In genomic region chr17:50064253-50064991, GRCh38 we compare ENCODE assay signal across 8 cellular contexts. TPM values are rescaled to one million over a fixed set of nuclear protein-coding genes. Genes with fewer than 3 reads are reported as not detected.
DNase-seq lines count a peak whose midpoint lies in the region; ATAC-seq and TF ChIP-seq lines count a peak whose summit lies in the region.

No MANE protein-coding gene starts in this region.

- H3K4me2 ChIP-seq in HCT116 (ENCODE audit: low read length), result peak overlapping the region; percentile 87

- TF ChIP-seq CTCF in HCT116 (IDR thresholded peaks at IDR 0.05 in 2 of 3, conservative IDR thresholded peaks at IDR 0.05 in 1 of 3; ENCODE audit: borderline replicate concordance in 1 of 3, insufficient read depth in 1 of 3, low read depth in 2 of 3, low read length in 2 of 3) (no peak), ascending aorta (IDR thresholded peaks at IDR 0.05) (peak in 1 of 3 experiments; percentile 9), stomach (IDR thresholded peaks at IDR 0.05) (no peak)

- H3K9me2 ChIP-seq in HCT116 (ENCODE audit: insufficient read depth), result no peaks in the 10 kb centered on the region

- no TSS peak for BruUV-seq in HCT116 (replicated peaks; lab: Mats Ljungman, UMichigan)

- no peaks in the 10 kb centered on the region for H3K27me3 ChIP-seq in HCT116 (ENCODE audit: insufficient read depth, low read length)
- H3K27me3 ChIP-seq in ascending aorta, result no peaks in the 10 kb centered on the region
- H3K27me3 ChIP-seq in stomach, result no peaks in the 10 kb centered on the region

- TF ChIP-seq RAD21 in HCT116 (IDR thresholded peaks at IDR 0.05; ENCODE audit: low read depth), result no peak

- H3K36me3 ChIP-seq in HCT116 (ENCODE audit: control insufficient read depth in 1 of 2, insufficient read depth in 2 of 2, low read length in 2 of 2), result peaks cover 23 to 30% of the 10 kb centered on the region in 2 experiments; a peak in 3 of 4 replicates
- peaks cover 17 to 28% of the 10 kb centered on the region in 2 donors for H3K36me3 ChIP-seq in ascending aorta
- H3K36me3 ChIP-seq in stomach, result peaks cover 13 to 36% (median 27%) of the 10 kb centered on the region in 4 donors

- no peaks in the 10 kb centered on the region for H3K9me3 ChIP-seq in HCT116 (ENCODE audit: control insufficient read depth in 1 of 2, insufficient read depth in 1 of 2, low read depth in 1 of 2, low read length in 2 of 2)
- H3K9me3 ChIP-seq in ascending aorta, result no peaks in the 10 kb centered on the region
- no peaks in the 10 kb centered on the region for H3K9me3 ChIP-seq in stomach

- H3K4me3 ChIP-seq in HCT116 (replicated peaks in 1 of 2; ENCODE audit: low read depth in 1 of 2, low read length in 2 of 2) (peak overlapping the region; percentile 10 to 50; a peak in 3 of 4 replicates), ascending aorta (no peak overlapping the region), stomach (no peak overlapping the region)

- CTCF ChIA-PET in HCT116 (lab: Charles Lee), result interaction anchor here (0.8 to 2.4 kb wide), 9 partner anchors 9 to 67 kb away, joined by 3 to 25 read pairs (median 5); partner anchors contain the start of gene ITGA3

- WGBS in stomach, 5 donors, result 58 to 72% (median 63%) methylated on average over 14 to 20 of the region's 20 CpGs

- ATAC-seq in HCT116, result peak; percentile 65
- ATAC-seq in HG03354 (IDR thresholded peaks at IDR 0.05; ENCODE audit: poor library complexity, severe bottlenecking, unreplicated experiment), result no peak

- peak; percentile 86 for DNase-seq in HCT116 (ENCODE audit: low read depth, low spot score)
- DNase-seq in ascending aorta (ENCODE audit: low spot score in 2 of 2), result peak; percentile 72 to 94
- DNase-seq in islet precursor cell, result peak; percentile 99
- DNase-seq in stomach, result no peak
- DNase-seq in NCI-H1417 (lab: John Stamatoyannopoulos, UW), result no peak
- DNase-seq in OCI-M2 (lab: John Stamatoyannopoulos, UW; ENCODE audit: unreplicated experiment), result no peak
- DNase-seq in NCI-H128 (lab: John Stamatoyannopoulos, UW; ENCODE audit: unreplicated experiment), result no peak

- RAD21 ChIA-PET in HCT116 (lab: Charles Lee; ENCODE audit: low non-redundant PET in 1 of 2, low total read pairs in 2 of 2, uncharacterized antibody in 2 of 2, unreplicated experiment in 2 of 2), result interaction anchor here (0.6 to 1.6 kb wide), 2 partner anchors 8 to 23 kb away, joined by 3 to 5 read pairs; partner anchors contain the start of gene ITGA3 (in 1 of the 2)

- H4K20me1 ChIP-seq in HCT116 (ENCODE audit: insufficient read depth), result no peaks in the 10 kb centered on the region

- POLR2A ChIA-PET in HCT116 (lab: Charles Lee), result interaction anchor here (0.9 to 7.3 kb wide), 13 partner anchors 9 to 87 kb away, joined by 3 to 65 read pairs (median 4); partner anchors contain the start of gene ITGA3

- H3K79me2 ChIP-seq in HCT116 (ENCODE audit: insufficient read depth, low read length), result peaks cover 91% of the 10 kb centered on the region

- H3K9ac ChIP-seq in HCT116 (ENCODE audit: low read length), result peak overlapping the region; percentile 82

- H3K4me1 ChIP-seq in HCT116 (ENCODE audit: control insufficient read depth in 1 of 2, insufficient read depth in 2 of 2, low read length in 2 of 2) (peaks cover 76 to 80% of the 10 kb centered on the region in 2 experiments), ascending aorta (peaks cover 42 to 69% of the 10 kb centered on the region in 2 donors), stomach (peaks cover 53 to 66% (median 60%) of the 10 kb centered on the region in 4 donors)

- H2AFZ ChIP-seq in HCT116 (ENCODE audit: low read depth, low read length, poor library complexity, severe bottlenecking), result no peak overlapping the region

- intact Hi-C loops in HCT116 (cut with micrococcal nuclease), result no loop called here
- intact Hi-C loops in ascending aorta (cut with DNase I), result loop anchor here (2.0 kb wide), 1 partner anchor 38 kb away; no protein-coding TSS in a partner anchor
- intact Hi-C loops in stomach (cut with DNase I; ENCODE audit: low total_unique reads), result no loop called here

- H3K27ac ChIP-seq in HCT116 (ENCODE audit: low read depth, low read length), result peak overlapping the region; percentile 93
- peak overlapping the region; percentile 95 to 97 for H3K27ac ChIP-seq in ascending aorta
- H3K27ac ChIP-seq in stomach, result peak overlapping the region; percentile 7 to 97 (median 96)

- TF ChIP-seq POLR2A in HCT116 (IDR thresholded peaks at IDR 0.05; ENCODE audit: borderline replicate concordance, extremely low read depth, insufficient read depth, insufficient read length), result no peak
- TF ChIP-seq POLR2A in stomach (IDR thresholded peaks at IDR 0.05), result no peak

- no peak for TF ChIP-seq EP300 in stomach (IDR thresholded peaks at IDR 0.05)

TF ChIP-seq in HCT116, 20 proteins besides CTCF, POLR2A, EP300 and RAD21 (continues in another document):
- TF ChIP-seq ELF1 (IDR thresholded peaks at IDR 0.05; ENCODE audit: borderline replicate concordance, low read depth) (no peak), CEBPB (IDR thresholded peaks at IDR 0.05; ENCODE audit: low read depth) (no peak), SP1 (IDR thresholded peaks at IDR 0.05; ENCODE audit: low read depth) (no peak), ZNF274 (IDR thresholded peaks at IDR 0.05; ENCODE audit: low read depth, low read length) (no peak), EZH2phosphoT487 (IDR thresholded peaks at IDR 0.05; ENCODE audit: borderline replicate concordance) (no peak), REST (IDR thresholded peaks at IDR 0.05; ENCODE audit: low read depth) (no peak), TCF7L2 (IDR thresholded peaks at IDR 0.05; ENCODE audit: borderline replicate concordance, extremely low read depth, insufficient read depth, insufficient read length) (peak; percentile 37), ZBTB33 (IDR thresholded peaks at IDR 0.05; ENCODE audit: extremely low read depth, insufficient replicate concordance, low read length) (peak; percentile 41), MAX (IDR thresholded peaks at IDR 0.05) (no peak), ATF3 (IDR thresholded peaks at IDR 0.05) (no peak), SIN3A (IDR thresholded peaks at IDR 0.05; ENCODE audit: low read depth) (no peak), EZH2 (IDR thresholded peaks at IDR 0.05) (no peak), EGR1 (IDR thresholded peaks at IDR 0.05; ENCODE audit: low read depth) (no peak), ZFX (IDR thresholded peaks at IDR 0.05) (peak; percentile 50; the same call in 1 of the 2 replicates), SRF (IDR thresholded peaks at IDR 0.05; ENCODE audit: low read depth) (no peak), CBX3 (IDR thresholded peaks at IDR 0.05; ENCODE audit: low read depth) (no peak)

RNA-seq across cellular contexts. Expression of gene ITGA3, which starts 8.5 kb away (rescaled TPM):
- total RNA-seq in HCT116 (2021; ENCODE audit: unreplicated experiment) (392 TPM), ascending aorta (222 TPM), stomach (100 to 1,000 TPM in 4 of 5 donors, 10 to 100 TPM in 1; 33.6 to 698 (median 193) TPM)
- polyA plus RNA-seq in HCT116 (2012), result 522 and 560 TPM in 2 replicates
- 10 to 100 TPM in 2 of 3 donors, 1 to 10 TPM in 1; 6.9 to 37.5 (median 29.5) TPM for polyA plus RNA-seq in stomach

RNA-seq across cellular contexts. Expression of gene PDK2, which starts 30.7 kb away (rescaled TPM):
- 39.1 TPM for total RNA-seq in HCT116 (2021; ENCODE audit: unreplicated experiment)
- polyA plus RNA-seq in HCT116 (2012), result 62.1 and 68.9 TPM in 2 replicates
- total RNA-seq in ascending aorta, result 73.5 TPM
- 100 to 1,000 TPM in 1 of 5 donors, 10 to 100 TPM in 2, 1 to 10 TPM in 2; 4.6 to 255 (median 31.2) TPM for total RNA-seq in stomach
- polyA plus RNA-seq in stomach, result 10 to 100 TPM; 13.5 to 20.6 (median 20.1) TPM

Comparison
In these comparisons a context has a peak if more than half of its experiments do, and no peak if none do; other contexts are left out.
1. DNase-seq: peak in HCT116 (single experiment), ascending aorta (2 of 2) and islet precursor cell (single experiment); none in stomach (single experiment), NCI-H1417 (0 of 3), OCI-M2 (single experiment) and NCI-H128 (single experiment).
2. H3K4me3 ChIP-seq: peak in HCT116 (2 of 2); none in ascending aorta (0 of 2) and stomach (0 of 4).
3. Peak in every context shown above with its lines, with median percentiles within 50 percentile points of each other: H3K27ac ChIP-seq.